Comparison of ENCODE assay signal across 8 cellular contexts in the genomic region with DNA sequence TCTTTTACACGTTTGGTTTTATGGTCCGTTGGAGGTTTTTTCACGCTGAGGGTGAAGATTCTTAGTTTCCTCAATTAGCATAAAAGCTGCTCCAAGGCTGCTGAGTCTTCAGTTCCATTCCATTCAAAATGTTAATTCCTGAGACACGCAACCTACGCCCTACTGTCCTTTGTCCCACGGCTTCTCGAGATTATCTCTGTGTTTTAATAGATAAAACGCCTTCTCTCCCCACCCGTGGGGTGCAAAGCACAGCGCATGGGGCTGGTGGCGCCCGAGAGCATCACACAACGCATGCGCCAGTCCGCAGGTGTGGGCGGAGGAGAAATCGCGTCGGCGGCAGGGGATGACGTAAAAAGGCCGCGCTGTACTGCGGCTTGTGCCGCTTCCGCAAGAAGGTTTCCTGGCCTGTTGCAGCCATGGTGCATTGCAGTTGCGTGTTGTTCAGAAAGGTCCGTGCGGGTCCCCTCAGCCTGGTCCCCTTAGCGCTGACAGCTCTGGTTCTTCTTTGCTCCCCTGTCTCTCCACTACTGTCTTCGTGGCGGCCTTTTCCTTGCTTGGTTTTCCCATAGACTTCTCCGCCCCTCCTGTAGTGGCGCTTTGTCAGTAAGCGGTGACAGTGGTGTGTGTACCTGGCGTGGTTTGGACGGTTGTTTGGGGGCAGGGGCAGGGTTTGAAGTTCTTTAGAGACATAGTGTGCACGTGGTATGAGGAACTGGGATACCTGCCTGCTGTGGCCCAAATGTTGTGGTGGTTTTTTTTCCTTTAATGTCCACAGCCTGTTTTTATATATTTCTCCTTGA. TPM values are rescaled to one million over a fixed set of nuclear protein-coding genes. Genes with fewer than 3 reads are reported as not detected.
A peak's percentile ranks its signal among the peaks of the same experiment; 100 is the strongest.
DNase-seq lines count a peak whose midpoint lies in the region; ATAC-seq and TF ChIP-seq lines count a peak whose summit lies in the region.

A gene with protein sequence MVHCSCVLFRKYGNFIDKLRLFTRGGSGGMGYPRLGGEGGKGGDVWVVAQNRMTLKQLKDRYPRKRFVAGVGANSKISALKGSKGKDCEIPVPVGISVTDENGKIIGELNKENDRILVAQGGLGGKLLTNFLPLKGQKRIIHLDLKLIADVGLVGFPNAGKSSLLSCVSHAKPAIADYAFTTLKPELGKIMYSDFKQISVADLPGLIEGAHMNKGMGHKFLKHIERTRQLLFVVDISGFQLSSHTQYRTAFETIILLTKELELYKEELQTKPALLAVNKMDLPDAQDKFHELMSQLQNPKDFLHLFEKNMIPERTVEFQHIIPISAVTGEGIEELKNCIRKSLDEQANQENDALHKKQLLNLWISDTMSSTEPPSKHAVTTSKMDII (plus strand): TSS at position 391 of the 800 bp plus-strand sequence. CDS start 26 bp downstream, at position 417.

- no peaks in the 10 kb centered on the region for H3K4me1 ChIP-seq in BE2C

- TF ChIP-seq POLR2A in GM19193 (IDR thresholded peaks at IDR 0.05; ENCODE audit: extremely low read depth, insufficient read depth, insufficient read length) = peak; percentile 96

- TF ChIP-seq CTCF in BE2C (IDR thresholded peaks at IDR 0.05; ENCODE audit: low read depth, low read length) = peak; percentile 66
- TF ChIP-seq CTCF in choroid plexus epithelial cell (conservative IDR thresholded peaks at IDR 0.05; ENCODE audit: low read depth, low read length) = peak; percentile 79

- ATAC-seq in HG03439 (IDR thresholded peaks at IDR 0.05; ENCODE audit: unreplicated experiment) = peak; percentile 98

- no peaks in the 10 kb centered on the region for H3K27me3 ChIP-seq in BE2C

- H3K4me3 ChIP-seq in BE2C (ENCODE audit: low read depth, low read length) = peak within 1 kb of the TSS; percentile 98
- peak within 1 kb of the TSS; percentile 96 for H3K4me3 ChIP-seq in choroid plexus epithelial cell (ENCODE audit: low read depth, low read length)

- no peaks in the 10 kb centered on the region for H3K9me3 ChIP-seq in BE2C

- no peaks in the 10 kb centered on the region for H3K36me3 ChIP-seq in BE2C

- DNase-seq in BE2C (peak; percentile 93), NCI-H510A (lab: John Stamatoyannopoulos, UW) (peak; percentile 71), choroid plexus epithelial cell (ENCODE audit: low read depth) (peak; percentile 97), kidney glomerular epithelial cell (lab: John Stamatoyannopoulos, UW) (peak; percentile 93)
- peak; percentile 89 to 91 for DNase-seq in activated CD4-positive, alpha-beta T cell treated with anti-CD3 and anti-CD28 coated beads for 24 hours (ENCODE audit: low read depth in 2 of 2)
- peak; percentile 86 to 93 for DNase-seq in stimulated activated CD4-positive, alpha-beta T cell treated with anti-CD3 and anti-CD28 coated beads, Interleukin-1b, Interleukin-23, amount 100 ng/mL, for 1 hour (ENCODE audit: low read depth in 2 of 2)

RNA-seq across cellular contexts. Expression of the gene that starts here (rescaled TPM):
- polyA plus RNA-seq in BE2C (2012; ENCODE audit: insufficient read depth, insufficient read length, low read depth) = 7.2 TPM

Comparison
In these comparisons a context has a peak if more than half of its experiments do, and no peak if none do; other contexts are left out.
1. Peak in every context shown above with its lines: DNase-seq, ATAC-seq and H3K4me3 ChIP-seq.